Comparison of ENCODE assay signal across 14 cellular contexts in genomic region chr1:188700116-188700515, GRCh38.
DNase-seq lines count a peak whose midpoint lies in the region; ATAC-seq and TF ChIP-seq lines count a peak whose summit lies in the region.
"Had no signal": no experiment of that assay in that cellular context is flagged by ENCODE, and none has a peak within 500 bp of the region (broad histone marks: within the 10 kb centered on the region; RNA-seq: fewer than 3 reads in every experiment).

No MANE protein-coding gene starts in this region.

- BruUV-seq in PC-3 (replicated peaks; lab: Mats Ljungman, UMichigan) = no TSS peak

- H3K4me1 Mint-ChIP-seq in mesothelial cell of epicardium = no peaks in the 10 kb centered on the region
- H3K4me1 Mint-ChIP-seq: CD4-positive, alpha-beta memory T cell; H9 had no signal

- no peaks in the 10 kb centered on the region for H4K20me1 ChIP-seq in PC-3 (ENCODE audit: low read length)

- H3K9ac ChIP-seq in PC-3 (ENCODE audit: low read length) = no peak overlapping the region

- no peaks in the 10 kb centered on the region for H3K36me3 Mint-ChIP-seq in mesothelial cell of epicardium
- H3K36me3 Mint-ChIP-seq: CD4-positive, alpha-beta memory T cell had no signal

- intact Hi-C loops in PC-3 (cut with micrococcal nuclease) = no loop called here

- H3K4me1 ChIP-seq in PC-3 (ENCODE audit: insufficient read depth, low read length) = no peaks in the 10 kb centered on the region; the same call in 1 of the 2 replicates

- no peaks in the 10 kb centered on the region for H3K36me3 ChIP-seq in PC-3 (ENCODE audit: low read depth, low read length)

- H3K79me2 ChIP-seq in PC-3 (ENCODE audit: low read length) = no peaks in the 10 kb centered on the region

- POLR2A ChIA-PET in PC-3 (lab: Charles Lee; ENCODE audit: unreplicated experiment) = no interaction called here

- no peak overlapping the region for H3K4me2 ChIP-seq in PC-3 (ENCODE audit: low read length)
- H3K4me2 ChIP-seq: GM23338 had no signal

- H2AFZ ChIP-seq in PC-3 (ENCODE audit: low read length) = no peak overlapping the region
- H2AFZ ChIP-seq: GM23338 had no signal

- peaks cover 20% of the 10 kb centered on the region for H3K9me3 Mint-ChIP-seq in mesothelial cell of epicardium
- H3K9me3 Mint-ChIP-seq: GM23338, H9 had no signal

- no peaks in the 10 kb centered on the region for H3K9me3 ChIP-seq in PC-3 (ENCODE audit: low read length)

- no peak for TF ChIP-seq CTCF in PC-3 (conservative IDR thresholded peaks at IDR 0.05; ENCODE audit: low read depth, low read length)
- TF ChIP-seq CTCF in fibroblast of pulmonary artery (IDR thresholded peaks at IDR 0.05; ENCODE audit: low read length, missing control alignments) = no peak
- no peak for TF ChIP-seq CTCF in mesothelial cell of epicardium (IDR thresholded peaks at IDR 0.05; ENCODE audit: unreplicated experiment)

- no peaks in the 10 kb centered on the region for H3F3A ChIP-seq in PC-3 (ENCODE audit: low read length, unreplicated experiment)

- CTCF ChIA-PET in PC-3 (lab: Charles Lee) = no interaction called here

- H3K9me2 ChIP-seq in PC-3 (replicated peaks; ENCODE audit: low read length) = no peaks in the 10 kb centered on the region

- no peaks in the 10 kb centered on the region for H3K27me3 Mint-ChIP-seq in mesothelial cell of epicardium (ENCODE audit: low read depth)
- H3K27me3 Mint-ChIP-seq: CD4-positive, alpha-beta memory T cell had no signal

- ATAC-seq in PC-3 = no peak
- ATAC-seq in GM18519 (IDR thresholded peaks at IDR 0.05; ENCODE audit: low FRiP score, unreplicated experiment) = no peak
- ATAC-seq: GM23338 had no signal

- H3K27ac ChIP-seq in PC-3 (ENCODE audit: low read length) = peak overlapping the region; percentile 30; the same call in 1 of the 2 replicates

- no peak overlapping the region for H3K4me3 Mint-ChIP-seq in mesothelial cell of epicardium
- H3K4me3 Mint-ChIP-seq: CD4-positive, alpha-beta memory T cell; GM23338; H9; HFFc6 had no signal

- peak; percentile 22 for DNase-seq in ELR (ENCODE audit: low read depth)
- peak; percentile 12 for DNase-seq in PC-3
- peak; percentile 20 for DNase-seq in fibroblast of pulmonary artery (ENCODE audit: low read depth)
- no peak for DNase-seq in mesothelial cell of epicardium (ENCODE audit: low spot score in 2 of 2, unreplicated experiment in 2 of 2)
- no peak for DNase-seq in activated effector memory CD4-positive, alpha-beta T cell treated with anti-CD3 and anti-CD28 coated beads, Interleukin-2, amount 50 U/mL, for 16 hours
- DNase-seq: C1 segment of cervical spinal cord; CD4-positive, alpha-beta memory T cell; COR-L47; DMS53; DMS79 treated with DMSO at 0.1 percent for 48 hours; H9; HFFc6 had no signal

- no peak overlapping the region for H3K27ac Mint-ChIP-seq in mesothelial cell of epicardium
- H3K27ac Mint-ChIP-seq: GM23338, H9, HFFc6 had no signal

- H3K4me3 ChIP-seq in PC-3 (ENCODE audit: low read length) (no peak overlapping the region), fibroblast of pulmonary artery (replicated peaks; ENCODE audit: low read depth, low read length) (no peak overlapping the region)
- H3K4me3 ChIP-seq: GM23338 had no signal

- H3K27me3 ChIP-seq in PC-3 (ENCODE audit: low read length) = no peaks in the 10 kb centered on the region

Comparison
In these comparisons a context has a peak if more than half of its experiments do, and no peak if none do; other contexts are left out.
1. DNase-seq: peak in ELR (single experiment), PC-3 (single experiment) and fibroblast of pulmonary artery (single experiment); none in mesothelial cell of epicardium (0 of 2) and activated effector memory CD4-positive, alpha-beta T cell treated with anti-CD3 and anti-CD28 coated beads, Interleukin-2, amount 50 U/mL, for 16 hours (single experiment).